ENCODE assay signal across 34 cellular contexts in the genomic region with DNA sequence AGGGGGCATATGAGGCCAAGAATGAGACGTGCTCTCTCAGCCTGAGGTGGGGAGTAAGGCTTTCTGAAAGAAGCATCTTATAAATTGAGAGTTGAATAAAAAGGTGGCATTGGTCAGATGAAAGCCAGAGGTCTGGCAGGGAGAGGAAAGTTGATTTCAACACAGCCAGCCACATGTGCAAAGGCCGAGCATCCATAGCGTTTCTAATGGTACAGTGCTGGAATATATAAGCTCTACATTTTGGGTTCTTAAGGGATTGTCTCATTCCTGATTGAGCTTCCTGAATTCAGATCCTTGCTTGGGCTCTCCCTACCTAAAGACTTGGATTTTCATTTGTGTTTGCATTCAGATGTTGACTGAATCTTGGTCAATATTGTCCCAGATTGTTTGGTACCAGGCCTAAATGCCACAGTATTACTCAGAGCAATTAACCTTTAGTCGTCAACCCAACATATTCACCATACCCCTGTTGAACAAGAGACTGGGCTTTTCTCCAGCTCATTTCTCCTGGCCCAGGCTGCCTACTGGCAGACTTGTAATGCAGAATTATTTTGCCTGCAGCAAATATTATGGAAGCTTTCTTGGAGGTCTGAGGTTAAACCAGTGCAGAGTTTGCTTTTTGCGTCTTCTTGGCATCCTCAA. TPM values are rescaled to one million over a fixed set of nuclear protein-coding genes. Genes with fewer than 3 reads are reported as not detected.
DNase-seq lines count a peak whose midpoint lies in the region; ATAC-seq and TF ChIP-seq lines count a peak whose summit lies in the region.
"Had no signal": no experiment of that assay in that cellular context is flagged by ENCODE, and none has a peak within 500 bp of the region (broad histone marks: within the 10 kb centered on the region; RNA-seq: fewer than 3 reads in every experiment).

No MANE protein-coding gene starts in this region.

- intact Hi-C loops in tibial artery (cut with DNase I; ENCODE audit: low total_unique reads) = no loop called here

- in situ Hi-C loops in astrocyte of the spinal cord (cut with HindIII; ENCODE audit: low sequenced_read_pairs) = no loop called here

- no peak for ATAC-seq in GM19397 (IDR thresholded peaks at IDR 0.05; ENCODE audit: unreplicated experiment)
- ATAC-seq: activated naive CD8-positive, alpha-beta T cell treated with anti-CD3 and anti-CD28 coated beads, Interleukin-2, amount 50 U/mL, for 24 hours; activated T-cell treated with anti-CD3 and anti-CD28 coated beads, Interleukin-2, amount 50 U/mL, for 4 hours; heart left ventricle; sciatic nerve had no signal

- DNase-seq in EL (peak; percentile 21), LoVo (ENCODE audit: low spot score) (peak; percentile 56), astrocyte of the spinal cord (ENCODE audit: low read depth, low spot score) (peak; percentile 24), renal cortical epithelial cell (ENCODE audit: low read depth) (peak; percentile 80), dedifferentiated amniotic fluid mesenchymal stem cell (ENCODE audit: extremely low spot score) (no peak), NCI-H2171 treated with DMSO at 0.1 percent for 48 hours (lab: John Stamatoyannopoulos, UW) (no peak), tibial artery (no peak)
- DNase-seq: activated CD4-positive, alpha-beta T cell treated with anti-CD3 and anti-CD28 coated beads for 48 hours; activated naive CD8-positive, alpha-beta T cell treated with anti-CD3 and anti-CD28 coated beads, Interleukin-2, amount 50 U/mL, for 24 hours; activated T-cell treated with anti-CD3 and anti-CD28 coated beads, Interleukin-2, amount 50 U/mL, for 4 hours; CD4-positive, CD25-positive, alpha-beta regulatory T cell; effector CD4-positive, alpha-beta T cell; foreskin fibroblast; H9; heart left ventricle; KBM-7; kidney; MV-4-11; NCI-H1436 treated with DMSO at 0.1 percent for 48 hours; NCI-H2107; NCI-H446; NCI-H82; posterior cingulate gyrus; stimulated activated naive CD4-positive, alpha-beta T cell; WERI-Rb-1 had no signal

- no peaks in the 10 kb centered on the region for H3K27me3 ChIP-seq in tibial artery
- H3K27me3 ChIP-seq: vagina had no signal

- no peaks in the 10 kb centered on the region for H3K36me3 ChIP-seq in tibial artery
- H3K36me3 ChIP-seq: heart left ventricle, thoracic aorta, vagina, WERI-Rb-1 had no signal

- no peak overlapping the region for H3K4me3 ChIP-seq in astrocyte of the spinal cord (ENCODE audit: low read depth, low read length)
- no peak overlapping the region for H3K4me3 ChIP-seq in tibial artery
- H3K4me3 ChIP-seq: heart left ventricle, lung, thoracic aorta, vagina had no signal

- peaks cover 0 to 7% (median 0%) of the 10 kb centered on the region in 4 donors for H3K4me1 ChIP-seq in tibial artery
- H3K4me1 ChIP-seq: heart left ventricle, vagina had no signal

- H3K9me3 ChIP-seq in tibial artery = no peaks in the 10 kb centered on the region
- H3K9me3 ChIP-seq: heart left ventricle, thoracic aorta, vagina had no signal

- TF ChIP-seq CTCF in astrocyte of the spinal cord (IDR thresholded peaks at IDR 0.05; ENCODE audit: low read depth, low read length) (no peak), tibial artery (IDR thresholded peaks at IDR 0.05) (no peak)

- no peak overlapping the region for H3K27ac ChIP-seq in tibial artery
- H3K27ac ChIP-seq: epithelial cell of prostate, heart left ventricle, RWPE1, thoracic aorta, vagina, WERI-Rb-1 had no signal

RNA-seq across cellular contexts. Expression of a gene that starts 14.5 kb away (rescaled TPM):
- 0.10 and 0.17 TPM in 2 replicates for total RNA-seq in renal cortical epithelial cell
- total RNA-seq: chondrocyte; heart left ventricle; T-helper 2 cell treated with Interferon-gamma antibody and Interleukin-4, amounts not matched to agents 100 ng/mL and 5 ng/mL, for 36 hours had no signal

Comparison
In these comparisons a context has a peak if more than half of its experiments do, and no peak if none do; other contexts are left out.
1. DNase-seq: peak in EL (single experiment), LoVo (single experiment), astrocyte of the spinal cord (single experiment) and renal cortical epithelial cell (single experiment); none in dedifferentiated amniotic fluid mesenchymal stem cell (single experiment), NCI-H2171 treated with DMSO at 0.1 percent for 48 hours (single experiment) and tibial artery (0 of 2).